In the genomic region with DNA sequence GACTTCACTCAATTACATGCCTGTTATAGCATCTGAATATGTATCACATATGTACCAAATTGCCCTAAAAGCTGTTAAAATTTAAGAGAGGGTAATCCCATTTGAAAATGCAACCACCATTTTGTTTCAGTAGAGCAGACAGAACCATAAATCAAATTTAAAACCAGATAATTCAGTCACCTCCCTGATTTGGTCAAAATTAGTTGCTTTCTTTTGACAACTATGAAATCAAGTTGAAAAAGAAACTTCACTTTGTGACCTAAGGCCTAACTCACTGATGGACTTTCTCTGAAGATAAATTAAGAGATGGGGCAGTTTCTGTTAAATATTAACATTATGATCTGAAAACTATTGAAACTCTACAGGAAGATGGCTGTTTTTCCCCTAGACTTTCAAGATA, we compare ENCODE assay signal across 2 cellular contexts.
A peak's percentile ranks its signal among the peaks of the same experiment; 100 is the strongest.
TF ChIP-seq lines count a peak whose summit lies in the region.

No MANE protein-coding gene starts in this region.

TF ChIP-seq in A549, 52 proteins besides CTCF, POLR2A, EP300 and RAD21:
- no peak for TF ChIP-seq ZSCAN20 (CRISPR knock-in tag; IDR thresholded peaks at IDR 0.05)
- TF ChIP-seq ZFP36 (IDR thresholded peaks at IDR 0.05; ENCODE audit: borderline replicate concordance, partially characterized antibody): no peak
- no peak for TF ChIP-seq KDM5A (IDR thresholded peaks at IDR 0.05)
- TF ChIP-seq CEBPB (IDR thresholded peaks at IDR 0.05): no peak
- no peak for TF ChIP-seq GATA3 (IDR thresholded peaks at IDR 0.05; ENCODE audit: borderline replicate concordance)
- TF ChIP-seq, protein P1, sequence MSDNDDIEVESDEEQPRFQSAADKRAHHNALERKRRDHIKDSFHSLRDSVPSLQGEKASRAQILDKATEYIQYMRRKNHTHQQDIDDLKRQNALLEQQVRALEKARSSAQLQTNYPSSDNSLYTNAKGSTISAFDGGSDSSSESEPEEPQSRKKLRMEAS (IDR thresholded peaks at IDR 0.05): no peak
- no peak for TF ChIP-seq SMC3 (IDR thresholded peaks at IDR 0.05)
- no peak for TF ChIP-seq JUN (IDR thresholded peaks at IDR 0.05)
- TF ChIP-seq TFCP2L1 (CRISPR knock-in tag; IDR thresholded peaks at IDR 0.05): no peak
- TF ChIP-seq CHD4 (IDR thresholded peaks at IDR 0.05; ENCODE audit: borderline replicate concordance): no peak
- TF ChIP-seq EHF (CRISPR knock-in tag; IDR thresholded peaks at IDR 0.05): no peak
- no peak for TF ChIP-seq HES2 (IDR thresholded peaks at IDR 0.05)
- no peak for TF ChIP-seq CHD2 (IDR thresholded peaks at IDR 0.05; ENCODE audit: low read length, partially characterized antibody)

TF ChIP-seq in GM12878, 131 proteins besides CTCF, POLR2A, EP300 and RAD21 (continues in another document):
- no peak for TF ChIP-seq MEF2A (IDR thresholded peaks at IDR 0.05; ENCODE audit: insufficient read depth, low read depth, low read length)
- TF ChIP-seq, protein P2, sequence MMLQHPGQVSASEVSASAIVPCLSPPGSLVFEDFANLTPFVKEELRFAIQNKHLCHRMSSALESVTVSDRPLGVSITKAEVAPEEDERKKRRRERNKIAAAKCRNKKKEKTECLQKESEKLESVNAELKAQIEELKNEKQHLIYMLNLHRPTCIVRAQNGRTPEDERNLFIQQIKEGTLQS (IDR thresholded peaks at IDR 0.05; ENCODE audit: borderline replicate concordance, extremely low read depth, low read depth, low read length): no peak
- TF ChIP-seq, protein P3, sequence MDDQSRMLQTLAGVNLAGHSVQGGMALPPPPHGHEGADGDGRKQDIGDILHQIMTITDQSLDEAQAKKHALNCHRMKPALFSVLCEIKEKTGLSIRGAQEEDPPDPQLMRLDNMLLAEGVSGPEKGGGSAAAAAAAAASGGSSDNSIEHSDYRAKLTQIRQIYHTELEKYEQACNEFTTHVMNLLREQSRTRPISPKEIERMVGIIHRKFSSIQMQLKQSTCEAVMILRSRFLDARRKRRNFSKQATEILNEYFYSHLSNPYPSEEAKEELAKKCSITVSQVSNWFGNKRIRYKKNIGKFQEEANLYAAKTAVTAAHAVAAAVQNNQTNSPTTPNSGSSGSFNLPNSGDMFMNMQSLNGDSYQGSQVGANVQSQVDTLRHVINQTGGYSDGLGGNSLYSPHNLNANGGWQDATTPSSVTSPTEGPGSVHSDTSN (IDR thresholded peaks at IDR 0.05; ENCODE audit: insufficient replicate concordance, low read depth, low read length): no peak
- TF ChIP-seq YY1 (IDR thresholded peaks at IDR 0.05; ENCODE audit: low read depth, low read length): no peak
- TF ChIP-seq, protein P4, sequence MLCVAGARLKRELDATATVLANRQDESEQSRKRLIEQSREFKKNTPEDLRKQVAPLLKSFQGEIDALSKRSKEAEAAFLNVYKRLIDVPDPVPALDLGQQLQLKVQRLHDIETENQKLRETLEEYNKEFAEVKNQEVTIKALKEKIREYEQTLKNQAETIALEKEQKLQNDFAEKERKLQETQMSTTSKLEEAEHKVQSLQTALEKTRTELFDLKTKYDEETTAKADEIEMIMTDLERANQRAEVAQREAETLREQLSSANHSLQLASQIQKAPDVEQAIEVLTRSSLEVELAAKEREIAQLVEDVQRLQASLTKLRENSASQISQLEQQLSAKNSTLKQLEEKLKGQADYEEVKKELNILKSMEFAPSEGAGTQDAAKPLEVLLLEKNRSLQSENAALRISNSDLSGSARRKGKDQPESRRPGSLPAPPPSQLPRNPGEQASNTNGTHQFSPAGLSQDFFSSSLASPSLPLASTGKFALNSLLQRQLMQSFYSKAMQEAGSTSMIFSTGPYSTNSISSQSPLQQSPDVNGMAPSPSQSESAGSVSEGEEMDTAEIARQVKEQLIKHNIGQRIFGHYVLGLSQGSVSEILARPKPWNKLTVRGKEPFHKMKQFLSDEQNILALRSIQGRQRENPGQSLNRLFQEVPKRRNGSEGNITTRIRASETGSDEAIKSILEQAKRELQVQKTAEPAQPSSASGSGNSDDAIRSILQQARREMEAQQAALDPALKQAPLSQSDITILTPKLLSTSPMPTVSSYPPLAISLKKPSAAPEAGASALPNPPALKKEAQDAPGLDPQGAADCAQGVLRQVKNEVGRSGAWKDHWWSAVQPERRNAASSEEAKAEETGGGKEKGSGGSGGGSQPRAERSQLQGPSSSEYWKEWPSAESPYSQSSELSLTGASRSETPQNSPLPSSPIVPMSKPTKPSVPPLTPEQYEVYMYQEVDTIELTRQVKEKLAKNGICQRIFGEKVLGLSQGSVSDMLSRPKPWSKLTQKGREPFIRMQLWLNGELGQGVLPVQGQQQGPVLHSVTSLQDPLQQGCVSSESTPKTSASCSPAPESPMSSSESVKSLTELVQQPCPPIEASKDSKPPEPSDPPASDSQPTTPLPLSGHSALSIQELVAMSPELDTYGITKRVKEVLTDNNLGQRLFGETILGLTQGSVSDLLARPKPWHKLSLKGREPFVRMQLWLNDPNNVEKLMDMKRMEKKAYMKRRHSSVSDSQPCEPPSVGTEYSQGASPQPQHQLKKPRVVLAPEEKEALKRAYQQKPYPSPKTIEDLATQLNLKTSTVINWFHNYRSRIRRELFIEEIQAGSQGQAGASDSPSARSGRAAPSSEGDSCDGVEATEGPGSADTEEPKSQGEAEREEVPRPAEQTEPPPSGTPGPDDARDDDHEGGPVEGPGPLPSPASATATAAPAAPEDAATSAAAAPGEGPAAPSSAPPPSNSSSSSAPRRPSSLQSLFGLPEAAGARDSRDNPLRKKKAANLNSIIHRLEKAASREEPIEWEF (IDR thresholded peaks at IDR 0.05; ENCODE audit: insufficient replicate concordance, low read depth, low read length): peak; percentile 66
- no peak for TF ChIP-seq HDAC6 (IDR thresholded peaks at IDR 0.05; ENCODE audit: unreplicated experiment)
- TF ChIP-seq, protein P5, sequence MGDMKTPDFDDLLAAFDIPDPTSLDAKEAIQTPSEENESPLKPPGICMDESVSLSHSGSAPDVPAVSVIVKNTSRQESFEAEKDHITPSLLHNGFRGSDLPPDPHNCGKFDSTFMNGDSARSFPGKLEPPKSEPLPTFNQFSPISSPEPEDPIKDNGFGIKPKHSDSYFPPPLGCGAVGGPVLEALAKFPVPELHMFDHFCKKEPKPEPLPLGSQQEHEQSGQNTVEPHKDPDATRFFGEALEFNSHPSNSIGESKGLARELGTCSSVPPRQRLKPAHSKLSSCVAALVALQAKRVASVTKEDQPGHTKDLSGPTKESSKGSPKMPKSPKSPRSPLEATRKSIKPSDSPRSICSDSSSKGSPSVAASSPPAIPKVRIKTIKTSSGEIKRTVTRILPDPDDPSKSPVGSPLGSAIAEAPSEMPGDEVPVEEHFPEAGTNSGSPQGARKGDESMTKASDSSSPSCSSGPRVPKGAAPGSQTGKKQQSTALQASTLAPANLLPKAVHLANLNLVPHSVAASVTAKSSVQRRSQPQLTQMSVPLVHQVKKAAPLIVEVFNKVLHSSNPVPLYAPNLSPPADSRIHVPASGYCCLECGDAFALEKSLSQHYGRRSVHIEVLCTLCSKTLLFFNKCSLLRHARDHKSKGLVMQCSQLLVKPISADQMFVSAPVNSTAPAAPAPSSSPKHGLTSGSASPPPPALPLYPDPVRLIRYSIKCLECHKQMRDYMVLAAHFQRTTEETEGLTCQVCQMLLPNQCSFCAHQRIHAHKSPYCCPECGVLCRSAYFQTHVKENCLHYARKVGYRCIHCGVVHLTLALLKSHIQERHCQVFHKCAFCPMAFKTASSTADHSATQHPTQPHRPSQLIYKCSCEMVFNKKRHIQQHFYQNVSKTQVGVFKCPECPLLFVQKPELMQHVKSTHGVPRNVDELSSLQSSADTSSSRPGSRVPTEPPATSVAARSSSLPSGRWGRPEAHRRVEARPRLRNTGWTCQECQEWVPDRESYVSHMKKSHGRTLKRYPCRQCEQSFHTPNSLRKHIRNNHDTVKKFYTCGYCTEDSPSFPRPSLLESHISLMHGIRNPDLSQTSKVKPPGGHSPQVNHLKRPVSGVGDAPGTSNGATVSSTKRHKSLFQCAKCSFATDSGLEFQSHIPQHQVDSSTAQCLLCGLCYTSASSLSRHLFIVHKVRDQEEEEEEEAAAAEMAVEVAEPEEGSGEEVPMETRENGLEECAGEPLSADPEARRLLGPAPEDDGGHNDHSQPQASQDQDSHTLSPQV (IDR thresholded peaks at IDR 0.05): peak; percentile 77; the same call in 1 of the 2 replicates
- TF ChIP-seq BCLAF1 (IDR thresholded peaks at IDR 0.05): no peak
- TF ChIP-seq, protein P1 (IDR thresholded peaks at IDR 0.05; ENCODE audit: low read depth, low read length): no peak
- no peak; the same call in 1 of the 2 replicates for TF ChIP-seq ATF7 (IDR thresholded peaks at IDR 0.05; ENCODE audit: low read depth)
- no peak for TF ChIP-seq SUPT20H (IDR thresholded peaks at IDR 0.05; ENCODE audit: borderline replicate concordance, control insufficient read depth, low read depth, low read length)
- TF ChIP-seq ZSCAN29 (IDR thresholded peaks at IDR 0.05): peak; percentile 58; the same call in 1 of the 2 replicates
- no peak for TF ChIP-seq POLR2AphosphoS2 (IDR thresholded peaks at IDR 0.05; ENCODE audit: low read depth, low read length)
- TF ChIP-seq ZBTB11 (CRISPR knock-in tag; IDR thresholded peaks at IDR 0.05): no peak
- TF ChIP-seq WRNIP1 (IDR thresholded peaks at IDR 0.05; ENCODE audit: borderline replicate concordance, low read depth, low read length): no peak
- peak; percentile 62 for TF ChIP-seq ZNF687 (IDR thresholded peaks at IDR 0.05)
- TF ChIP-seq, protein P6, sequence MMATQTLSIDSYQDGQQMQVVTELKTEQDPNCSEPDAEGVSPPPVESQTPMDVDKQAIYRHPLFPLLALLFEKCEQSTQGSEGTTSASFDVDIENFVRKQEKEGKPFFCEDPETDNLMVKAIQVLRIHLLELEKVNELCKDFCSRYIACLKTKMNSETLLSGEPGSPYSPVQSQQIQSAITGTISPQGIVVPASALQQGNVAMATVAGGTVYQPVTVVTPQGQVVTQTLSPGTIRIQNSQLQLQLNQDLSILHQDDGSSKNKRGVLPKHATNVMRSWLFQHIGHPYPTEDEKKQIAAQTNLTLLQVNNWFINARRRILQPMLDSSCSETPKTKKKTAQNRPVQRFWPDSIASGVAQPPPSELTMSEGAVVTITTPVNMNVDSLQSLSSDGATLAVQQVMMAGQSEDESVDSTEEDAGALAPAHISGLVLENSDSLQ (IDR thresholded peaks at IDR 0.05): peak; percentile 79
